17 cellular contexts compared by ENCODE assay signal in the genomic region with DNA sequence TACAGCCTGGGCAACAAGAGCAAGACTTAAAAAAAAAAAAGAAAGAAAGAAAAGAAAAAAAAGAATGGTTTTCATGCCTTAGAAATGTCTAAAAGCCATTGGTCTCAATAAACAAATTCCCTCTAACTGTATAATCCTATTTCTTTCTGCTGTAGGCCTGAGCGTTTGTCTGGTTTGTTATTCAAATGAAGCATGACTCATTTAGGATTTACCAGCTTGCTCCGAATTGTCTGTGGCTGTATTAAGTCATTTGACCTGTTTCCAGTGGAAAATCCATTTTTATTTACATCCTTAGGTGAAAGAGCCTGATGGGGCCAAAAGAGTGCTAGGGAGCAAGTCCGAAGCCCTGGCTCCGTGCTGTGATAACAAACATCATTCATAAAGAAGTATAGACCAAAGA.
DNase-seq lines count a peak whose midpoint lies in the region; TF ChIP-seq lines count a peak whose summit lies in the region.
"Had no signal": no experiment of that assay in that cellular context is flagged by ENCODE, and none has a peak within 500 bp of the region (broad histone marks: within the 10 kb centered on the region; RNA-seq: fewer than 3 reads in every experiment).

No MANE protein-coding gene starts in this region.

- CTCF ChIA-PET in CD4-positive, alpha-beta memory T cell (lab: Charles Lee; ENCODE audit: partially characterized antibody): no interaction called here

- no peak overlapping the region for H3K4me2 ChIP-seq in osteoblast (ENCODE audit: insufficient read depth, low read length)
- H3K4me2 ChIP-seq: smooth muscle cell had no signal

- no peaks in the 10 kb centered on the region for H3K79me2 ChIP-seq in osteoblast (ENCODE audit: insufficient read depth, low read length)

- H3K27ac ChIP-seq in endodermal cell (ENCODE audit: low read depth, low read length): no peak overlapping the region
- peak overlapping the region; percentile 25 for H3K27ac ChIP-seq in osteoblast (ENCODE audit: low read depth, low read length)
- H3K27ac ChIP-seq in CD4-positive, alpha-beta memory T cell (ENCODE audit: low read depth, low read length): no peak overlapping the region
- H3K27ac ChIP-seq: adrenal gland, heart right ventricle, pancreas, thoracic aorta, WERI-Rb-1 had no signal

- WGBS in endodermal cell (ENCODE audit: insufficient coverage in 1 of 2, insufficient read length in 1 of 2), 2 experiments: 40% methylated on average over 3 to 4 of the region's 4 CpGs

- DNase-seq in H7 (peak; percentile 61), NT2/D1 (ENCODE audit: low read depth, low spot score) (peak; percentile 46), endodermal cell (no peak), osteoblast (ENCODE audit: insufficient read length, low spot score, missing footprints) (peak; percentile 86), hippocampal formation (lab: John Stamatoyannopoulos, UW) (no peak), GM03348 (ENCODE audit: low spot score) (no peak)
- DNase-seq in activated CD4-positive, alpha-beta T cell treated with anti-CD3 and anti-CD28 coated beads, Interleukin-2, amount 50 U/mL, for 48 hours: no peak
- DNase-seq in CD4-positive, alpha-beta memory T cell: no peak
- DNase-seq: adrenal gland, heart right ventricle, left cardiac atrium, NCI-H1417 treated with DMSO at 0.1 percent for 48 hours, pancreas, T-helper 1 cell, WERI-Rb-1 had no signal

- H3K36me3 Mint-ChIP-seq in endodermal cell (ENCODE audit: low read depth): no peaks in the 10 kb centered on the region
- no peaks in the 10 kb centered on the region for H3K36me3 Mint-ChIP-seq in CD4-positive, alpha-beta memory T cell

- H3K27me3 ChIP-seq in H7 (ENCODE audit: control insufficient read depth, insufficient read depth, low read length) (no peaks in the 10 kb centered on the region; the same call in 1 of the 2 replicates), NT2/D1 (ENCODE audit: insufficient read depth, insufficient read length) (no peaks in the 10 kb centered on the region), endodermal cell (ENCODE audit: control insufficient read depth, insufficient read depth, low read length, poor library complexity, severe bottlenecking) (no peaks in the 10 kb centered on the region), osteoblast (ENCODE audit: insufficient read depth, low read length) (no peaks in the 10 kb centered on the region)
- H3K27me3 ChIP-seq in CD4-positive, alpha-beta memory T cell (ENCODE audit: insufficient read depth, low read length): no peaks in the 10 kb centered on the region
- H3K27me3 ChIP-seq: adrenal gland, pancreas had no signal

- H3K4me1 Mint-ChIP-seq in endodermal cell: peaks cover 14% of the 10 kb centered on the region
- no peaks in the 10 kb centered on the region for H3K4me1 Mint-ChIP-seq in CD4-positive, alpha-beta memory T cell

- H3K36me3 ChIP-seq in H7 (replicated peaks; ENCODE audit: control insufficient read depth, insufficient read depth, low read length): no peaks in the 10 kb centered on the region
- no peaks in the 10 kb centered on the region for H3K36me3 ChIP-seq in NT2/D1 (ENCODE audit: insufficient read depth, insufficient read length, low read length)
- H3K36me3 ChIP-seq in endodermal cell (ENCODE audit: control insufficient read depth, insufficient read depth, low read length): no peaks in the 10 kb centered on the region
- H3K36me3 ChIP-seq in osteoblast (ENCODE audit: insufficient read depth, low read length): no peaks in the 10 kb centered on the region
- H3K36me3 ChIP-seq in CD4-positive, alpha-beta memory T cell (ENCODE audit: insufficient read depth, low read length): no peaks in the 10 kb centered on the region
- H3K36me3 ChIP-seq: adrenal gland, heart right ventricle, pancreas, thoracic aorta, WERI-Rb-1 had no signal

- no peak for TF ChIP-seq CTCF in endodermal cell (conservative IDR thresholded peaks at IDR 0.05)
- TF ChIP-seq CTCF in osteoblast (IDR thresholded peaks at IDR 0.05; ENCODE audit: extremely low read depth, low read depth, low read length): no peak

- H4K20me1 ChIP-seq in osteoblast (ENCODE audit: insufficient read depth, low read length): no peaks in the 10 kb centered on the region

- no peak overlapping the region for H2AFZ ChIP-seq in osteoblast (ENCODE audit: low read length)

- no peak overlapping the region for H3K4me3 Mint-ChIP-seq in endodermal cell
- H3K4me3 Mint-ChIP-seq in CD4-positive, alpha-beta memory T cell: no peak overlapping the region

- intact Hi-C loops in CD4-positive, alpha-beta memory T cell (cut with micrococcal nuclease): no loop called here

- H3K4me1 ChIP-seq in NT2/D1 (ENCODE audit: insufficient read depth, insufficient read length) (peaks cover 10% of the 10 kb centered on the region), endodermal cell (ENCODE audit: control insufficient read depth, insufficient read depth, low read length) (no peaks in the 10 kb centered on the region), osteoblast (ENCODE audit: insufficient read depth, low read length) (peaks cover 25% of the 10 kb centered on the region)
- no peaks in the 10 kb centered on the region for H3K4me1 ChIP-seq in CD4-positive, alpha-beta memory T cell (ENCODE audit: insufficient read depth, low read length)
- H3K4me1 ChIP-seq: pancreas had no signal

- peak overlapping the region; percentile 84 for H3K27ac Mint-ChIP-seq in endodermal cell
- H3K27ac Mint-ChIP-seq in CD4-positive, alpha-beta memory T cell: no peak overlapping the region

- no peaks in the 10 kb centered on the region for H3K27me3 Mint-ChIP-seq in endodermal cell (ENCODE audit: insufficient read depth)
- peaks cover 9 to 13% of the 10 kb centered on the region in 2 donors for H3K27me3 Mint-ChIP-seq in CD4-positive, alpha-beta memory T cell

- H3K9ac ChIP-seq in NT2/D1 (ENCODE audit: insufficient read length, low read depth) (no peak overlapping the region), endodermal cell (ENCODE audit: extremely low read depth, low read length, poor library complexity, severe bottlenecking) (no peak overlapping the region)

- POLR2A ChIA-PET in CD4-positive, alpha-beta memory T cell (lab: Charles Lee; ENCODE audit: partially characterized antibody): no interaction called here

- H3K4me3 ChIP-seq in H7 (ENCODE audit: insufficient read depth, low read depth, low read length) (no peak overlapping the region), NT2/D1 (ENCODE audit: insufficient read length, low read depth) (no peak overlapping the region), endodermal cell (ENCODE audit: low read length) (no peak overlapping the region), osteoblast (ENCODE audit: insufficient read depth, low read length) (no peak overlapping the region)
- H3K4me3 ChIP-seq in CD4-positive, alpha-beta memory T cell (ENCODE audit: low read length in 2 of 2): no peak overlapping the region
- H3K4me3 ChIP-seq: adrenal gland, heart right ventricle, pancreas, smooth muscle cell, thoracic aorta had no signal

- H3K9me3 Mint-ChIP-seq in endodermal cell: no peaks in the 10 kb centered on the region
- H3K9me3 Mint-ChIP-seq in CD4-positive, alpha-beta memory T cell: no peaks in the 10 kb centered on the region

- H3K9me3 ChIP-seq in NT2/D1 (ENCODE audit: insufficient read depth, low read length): no peaks in the 10 kb centered on the region
- H3K9me3 ChIP-seq in endodermal cell (ENCODE audit: control insufficient read depth, low read length): no peaks in the 10 kb centered on the region
- H3K9me3 ChIP-seq in osteoblast (ENCODE audit: low read depth, low read length): no peaks in the 10 kb centered on the region
- H3K9me3 ChIP-seq in CD4-positive, alpha-beta memory T cell (ENCODE audit: control insufficient read depth in 1 of 2, low read length in 2 of 2): no peaks in the 10 kb centered on the region
- H3K9me3 ChIP-seq: adrenal gland, heart right ventricle, pancreas, thoracic aorta had no signal

Comparison
In these comparisons a context has a peak if more than half of its experiments do, and no peak if none do; other contexts are left out.
1. DNase-seq: peak in H7 (single experiment), NT2/D1 (single experiment) and osteoblast (single experiment); none in endodermal cell (single experiment), hippocampal formation (0 of 2), activated CD4-positive, alpha-beta T cell treated with anti-CD3 and anti-CD28 coated beads, Interleukin-2, amount 50 U/mL, for 48 hours (0 of 2), CD4-positive, alpha-beta memory T cell (0 of 5) and GM03348 (single experiment).